21 cellular contexts compared by ENCODE assay signal in genomic region chr10:108561649-108562048, GRCh38.
DNase-seq lines count a peak whose midpoint lies in the region; ATAC-seq and TF ChIP-seq lines count a peak whose summit lies in the region.
"Had no signal": no experiment of that assay in that cellular context is flagged by ENCODE, and none has a peak within 500 bp of the region (broad histone marks: within the 10 kb centered on the region; RNA-seq: fewer than 3 reads in every experiment).

No MANE protein-coding gene starts in this region.

- H3K27ac ChIP-seq in mesenchymal stem cell (ENCODE audit: low read length, poor library complexity, severe bottlenecking), result no peak overlapping the region
- H3K27ac ChIP-seq in CD4-positive, alpha-beta T cell (ENCODE audit: low read depth, low read length), result no peak overlapping the region
- H3K27ac ChIP-seq: cardiac muscle cell, epithelial cell of prostate had no signal

- H2BK120ac ChIP-seq in mesenchymal stem cell (ENCODE audit: low read depth, low read length), result no peak overlapping the region

- H3K27me3 Mint-ChIP-seq in T-cell (no peaks in the 10 kb centered on the region), type B pancreatic cell (no peaks in the 10 kb centered on the region)
- H3K27me3 Mint-ChIP-seq in CD4-positive, alpha-beta T cell, result no peaks in the 10 kb centered on the region
- H3K27me3 Mint-ChIP-seq: activated CD4-positive, alpha-beta T cell treated with anti-CD3 and anti-CD28 coated beads, Interleukin-2, amount 10 ng/mL, durations not matched to agents 7 days and 5 days; stimulated activated naive CD8-positive, alpha-beta T cell treated with anti-CD3 and anti-CD28 coated beads, Interleukin-15, amount 100 ng/mL, for 72 hours had no signal

- H3K27ac Mint-ChIP-seq in T-cell (no peak overlapping the region), type B pancreatic cell (no peak overlapping the region)
- no peak overlapping the region for H3K27ac Mint-ChIP-seq in CD4-positive, alpha-beta T cell
- H3K27ac Mint-ChIP-seq: activated CD4-positive, alpha-beta T cell treated with anti-CD3 and anti-CD28 coated beads, Interleukin-2, amount 10 ng/mL, durations not matched to agents 7 days and 5 days; stimulated activated naive CD8-positive, alpha-beta T cell treated with anti-CD3 and anti-CD28 coated beads, Interleukin-15, amount 100 ng/mL, for 72 hours had no signal

- H4K8ac ChIP-seq in mesenchymal stem cell (ENCODE audit: low read length), result no peak overlapping the region

- H3K4ac ChIP-seq in mesenchymal stem cell (ENCODE audit: low read depth in 1 of 2, low read length in 2 of 2), result no peak overlapping the region

- H3K36me3 Mint-ChIP-seq in T-cell (no peaks in the 10 kb centered on the region), type B pancreatic cell (no peaks in the 10 kb centered on the region)
- H3K36me3 Mint-ChIP-seq in CD4-positive, alpha-beta T cell (ENCODE audit: low read depth), result no peaks in the 10 kb centered on the region

- no peak overlapping the region for H3K14ac ChIP-seq in mesenchymal stem cell (ENCODE audit: low read length in 2 of 2)

- no peak overlapping the region for H2AK5ac ChIP-seq in mesenchymal stem cell (ENCODE audit: low read length, severe bottlenecking)

- H3K23ac ChIP-seq in mesenchymal stem cell (ENCODE audit: low read length in 2 of 2), result no peak overlapping the region

- H3K4me3 ChIP-seq in mesenchymal stem cell (ENCODE audit: insufficient read depth in 1 of 2, low read depth in 1 of 2, low read length in 2 of 2), result peak overlapping the region in 1 of 2 experiments; percentile 71
- H3K4me3 ChIP-seq: cardiac muscle cell had no signal

- no peaks in the 10 kb centered on the region for H3K27me3 ChIP-seq in mesenchymal stem cell (ENCODE audit: control insufficient read depth in 1 of 2, insufficient read depth in 1 of 2, low read length in 2 of 2)
- H3K27me3 ChIP-seq in CD4-positive, alpha-beta T cell (ENCODE audit: control insufficient read depth, insufficient read depth, low read length), result no peaks in the 10 kb centered on the region
- H3K27me3 ChIP-seq: cardiac muscle cell had no signal

- no peak overlapping the region for H2BK12ac ChIP-seq in mesenchymal stem cell (ENCODE audit: low read length in 2 of 2)

- H4K91ac ChIP-seq in mesenchymal stem cell (ENCODE audit: low read length), result no peak overlapping the region

- H3K36me3 ChIP-seq in mesenchymal stem cell (ENCODE audit: control insufficient read depth in 1 of 2, insufficient read depth in 2 of 2, low read depth in 1 of 2, low read length in 2 of 2), result no peaks in the 10 kb centered on the region
- H3K36me3 ChIP-seq: cardiac muscle cell had no signal

- H3K9me3 Mint-ChIP-seq in T-cell, result peaks cover 5 to 8% (median 6%) of the 10 kb centered on the region in 3 donors
- no peaks in the 10 kb centered on the region for H3K9me3 Mint-ChIP-seq in CD4-positive, alpha-beta T cell
- no peaks in the 10 kb centered on the region for H3K9me3 Mint-ChIP-seq in type B pancreatic cell
- H3K9me3 Mint-ChIP-seq: activated CD4-positive, alpha-beta T cell treated with anti-CD3 and anti-CD28 coated beads, Interleukin-2, amount 10 ng/mL, durations not matched to agents 7 days and 5 days had no signal

- no peak for ATAC-seq in T-cell (replicated peaks in 1 of 4)
- no peak for ATAC-seq in CD4-positive, alpha-beta T cell (ENCODE audit: poor library complexity)
- ATAC-seq: stimulated activated naive CD8-positive, alpha-beta T cell treated with anti-CD3 and anti-CD28 coated beads, Interleukin-15, amount 100 ng/mL, for 72 hours had no signal

- H2AFZ ChIP-seq in mesenchymal stem cell (ENCODE audit: low read depth, low read length), result no peak overlapping the region

- H3K18ac ChIP-seq in mesenchymal stem cell (ENCODE audit: low read depth in 1 of 2, low read length in 2 of 2), result no peak overlapping the region

- no peak overlapping the region for H3K4me3 Mint-ChIP-seq in T-cell
- H3K4me3 Mint-ChIP-seq in CD4-positive, alpha-beta T cell, result no peak overlapping the region
- no peak overlapping the region for H3K4me3 Mint-ChIP-seq in type B pancreatic cell
- H3K4me3 Mint-ChIP-seq: activated CD4-positive, alpha-beta T cell treated with anti-CD3 and anti-CD28 coated beads, Interleukin-2, amount 10 ng/mL, durations not matched to agents 7 days and 5 days; stimulated activated naive CD8-positive, alpha-beta T cell treated with anti-CD3 and anti-CD28 coated beads, Interleukin-15, amount 100 ng/mL, for 72 hours had no signal

- peak overlapping the region; percentile 84 for H3K9ac ChIP-seq in mesenchymal stem cell (ENCODE audit: low read length)

- H2BK5ac ChIP-seq in mesenchymal stem cell (ENCODE audit: low read depth, low read length, poor library complexity, severe bottlenecking), result no peak overlapping the region

- TF ChIP-seq CTCF in CD4-positive, alpha-beta T cell (IDR thresholded peaks at IDR 0.05), result no peak
- no peak for TF ChIP-seq CTCF in type B pancreatic cell (conservative IDR thresholded peaks at IDR 0.05)

- H3K4me2 ChIP-seq in mesenchymal stem cell (ENCODE audit: low read length, poor library complexity, severe bottlenecking), result no peak overlapping the region

- CTCF ChIA-PET in T-cell (lab: Charles Lee), result no interaction called here
- CTCF ChIA-PET in CD4-positive, alpha-beta T cell (lab: Charles Lee), result no interaction called here

- intact Hi-C loops in CD4-positive, alpha-beta T cell (cut with DNase I, micrococcal nuclease), result no loop called here

- no peaks in the 10 kb centered on the region for H3K4me1 ChIP-seq in mesenchymal stem cell (ENCODE audit: control insufficient read depth, insufficient read depth, low read depth, low read length)

- no peaks in the 10 kb centered on the region for H3K4me1 Mint-ChIP-seq in T-cell
- no peaks in the 10 kb centered on the region for H3K4me1 Mint-ChIP-seq in CD4-positive, alpha-beta T cell (ENCODE audit: low read depth)
- H3K4me1 Mint-ChIP-seq in type B pancreatic cell (ENCODE audit: unreplicated experiment), result no peaks in the 10 kb centered on the region
- H3K4me1 Mint-ChIP-seq: activated CD4-positive, alpha-beta T cell treated with anti-CD3 and anti-CD28 coated beads, Interleukin-2, amount 10 ng/mL, durations not matched to agents 7 days and 5 days; stimulated activated naive CD8-positive, alpha-beta T cell treated with anti-CD3 and anti-CD28 coated beads, Interleukin-15, amount 100 ng/mL, for 72 hours had no signal

- WGBS in mesenchymal stem cell, result 43% methylated on average over 1 of the region's 1 CpG

- DNase-seq in EL (peak; percentile 78), HT1080 (ENCODE audit: low read depth) (peak; percentile 86), dermis blood vessel endothelial cell (peak; percentile 21), mesenchymal stem cell (no peak), T-cell (no peak), type B pancreatic cell (ENCODE audit: extremely low spot score, unreplicated experiment) (no peak)
- DNase-seq in stimulated activated CD4-positive, alpha-beta T cell treated with anti-CD3 and anti-CD28 coated beads, Interleukin-1b, Interleukin-23, amount 100 ng/mL, for 48 hours, result no peak
- DNase-seq in CD4-positive, alpha-beta T cell, result no peak
- DNase-seq: activated CD4-positive, alpha-beta T cell treated with anti-CD3 and anti-CD28 coated beads, Interleukin-2, amount 10 ng/mL, durations not matched to agents 7 days and 5 days; activated effector memory CD4-positive, alpha-beta T cell treated with anti-CD3 and anti-CD28 coated beads, Interleukin-2, amount 50 U/mL, for 16 hours; DMS79 treated with DMSO at 0.1 percent for 48 hours; NCI-H1436 treated with DMSO at 0.1 percent for 48 hours; NCI-H524 treated with DMSO at 0.1 percent for 48 hours; Right ventricle myocardium superior; small intestine; stimulated activated CD4-positive, alpha-beta T cell treated with anti-CD3 and anti-CD28 coated beads, Interleukin-4, amount 100 ng/mL, for 1 hour; stimulated activated naive CD8-positive, alpha-beta T cell treated with anti-CD3 and anti-CD28 coated beads, Interleukin-15, amount 100 ng/mL, for 72 hours; T-helper 1 cell; trophoblast cell had no signal

- H3K79me1 ChIP-seq in mesenchymal stem cell (replicated peaks; ENCODE audit: low read length, poor library complexity, severe bottlenecking), result no peaks in the 10 kb centered on the region

- H3K9me3 ChIP-seq in mesenchymal stem cell (ENCODE audit: control insufficient read depth, low read length), result no peaks in the 10 kb centered on the region
- no peaks in the 10 kb centered on the region for H3K9me3 ChIP-seq in CD4-positive, alpha-beta T cell (ENCODE audit: control insufficient read depth, low read length)

- POLR2A ChIA-PET in T-cell (lab: Charles Lee), result no interaction called here
- POLR2A ChIA-PET in CD4-positive, alpha-beta T cell (lab: Charles Lee), result no interaction called here

- no peak overlapping the region for H2BK15ac ChIP-seq in mesenchymal stem cell (ENCODE audit: low read depth, poor library complexity, severe bottlenecking)

Comparison
In these comparisons a context has a peak if more than half of its experiments do, and no peak if none do; other contexts are left out.
1. DNase-seq: peak in EL (single experiment), HT1080 (single experiment) and dermis blood vessel endothelial cell (single experiment); none in mesenchymal stem cell (single experiment), stimulated activated CD4-positive, alpha-beta T cell treated with anti-CD3 and anti-CD28 coated beads, Interleukin-1b, Interleukin-23, amount 100 ng/mL, for 48 hours (single experiment), T-cell (0 of 34), CD4-positive, alpha-beta T cell (0 of 10) and type B pancreatic cell (single experiment).